In genomic region chrX:153597351-153597750, GRCh38 we compare ENCODE assay signal across 14 cellular contexts. TPM values are rescaled to one million over a fixed set of nuclear protein-coding genes. Genes with fewer than 3 reads are reported as not detected.
DNase-seq lines count a peak whose midpoint lies in the region; ATAC-seq and TF ChIP-seq lines count a peak whose summit lies in the region.
"Had no signal": no experiment of that assay in that cellular context is flagged by ENCODE, and none has a peak within 500 bp of the region (broad histone marks: within the 10 kb centered on the region; RNA-seq: fewer than 3 reads in every experiment).

No MANE protein-coding gene starts in this region.

- ATAC-seq in T-helper 17 cell (no peak), HG03039 (IDR thresholded peaks at IDR 0.05; ENCODE audit: unreplicated experiment) (no peak), GM21360 (IDR thresholded peaks at IDR 0.05; ENCODE audit: unreplicated experiment) (no peak)
- ATAC-seq in stimulated activated naive CD8-positive, alpha-beta T cell treated with anti-CD3 and anti-CD28 coated beads, Interleukin-15, amount 100 ng/mL, for 72 hours, result no peak

- H3K9me3 ChIP-seq in breast epithelium (peaks cover 0 to 5% of the 10 kb centered on the region in 2 donors), T-helper 17 cell (ENCODE audit: control insufficient read depth, low read length, poor library complexity, severe bottlenecking) (no peaks in the 10 kb centered on the region), endodermal cell (ENCODE audit: control insufficient read depth, low read length) (no peaks in the 10 kb centered on the region)
- H3K9me3 ChIP-seq: Peyer's patch, prostate gland, thoracic aorta had no signal

- WGBS in endodermal cell (ENCODE audit: insufficient coverage in 1 of 2, insufficient read length in 1 of 2), 2 experiments, result 98% methylated on average over 3 of the region's 3 CpGs; no CpG with 5 or more reads in 1 of the 2 experiments

- intact Hi-C loops in MCF 10A (cut with micrococcal nuclease), result no loop called here
- intact Hi-C loops in breast epithelium (cut with DNase I; ENCODE audit: low total_unique reads), result no loop called here

- H3K4me1 ChIP-seq in breast epithelium (no peaks in the 10 kb centered on the region), endodermal cell (ENCODE audit: control insufficient read depth, insufficient read depth, low read length) (no peaks in the 10 kb centered on the region)
- H3K4me1 ChIP-seq: Peyer's patch, prostate gland had no signal

- no peaks in the 10 kb centered on the region for H3K9me3 Mint-ChIP-seq in MCF 10A (ENCODE audit: unreplicated experiment)
- H3K9me3 Mint-ChIP-seq in endodermal cell, result peaks cover 76% of the 10 kb centered on the region
- no peaks in the 10 kb centered on the region for H3K9me3 Mint-ChIP-seq in stimulated activated naive CD8-positive, alpha-beta T cell treated with anti-CD3 and anti-CD28 coated beads, Interleukin-15, amount 100 ng/mL, for 72 hours

- H3K27ac ChIP-seq in breast epithelium (no peak overlapping the region), endodermal cell (ENCODE audit: low read depth, low read length) (no peak overlapping the region)
- H3K27ac ChIP-seq: prostate gland, thoracic aorta had no signal

- H3K27me3 ChIP-seq in breast epithelium (peaks cover 0 to 61% of the 10 kb centered on the region in 2 donors), endodermal cell (ENCODE audit: control insufficient read depth, insufficient read depth, low read length, poor library complexity, severe bottlenecking) (no peaks in the 10 kb centered on the region)
- H3K27me3 ChIP-seq: Peyer's patch had no signal

- POLR2A ChIA-PET in MCF 10A (lab: Yijun Ruan, JAX), result no interaction called here

- BruUV-seq in MCF 10A (replicated peaks; lab: Mats Ljungman, UMichigan), result no TSS peak

- no peaks in the 10 kb centered on the region for H3K4me1 Mint-ChIP-seq in MCF 10A (ENCODE audit: insufficient read depth, unreplicated experiment)
- H3K4me1 Mint-ChIP-seq in T-helper 17 cell, result peaks cover 24% of the 10 kb centered on the region
- no peaks in the 10 kb centered on the region for H3K4me1 Mint-ChIP-seq in endodermal cell
- H3K4me1 Mint-ChIP-seq in stimulated activated naive CD8-positive, alpha-beta T cell treated with anti-CD3 and anti-CD28 coated beads, Interleukin-15, amount 100 ng/mL, for 72 hours, result peaks cover 37% of the 10 kb centered on the region

- no peak overlapping the region for H3K9ac ChIP-seq in endodermal cell (ENCODE audit: extremely low read depth, low read length, poor library complexity, severe bottlenecking)

- TF ChIP-seq CTCF in MCF 10A (IDR thresholded peaks at IDR 0.05; ENCODE audit: unreplicated experiment) (no peak), breast epithelium (IDR thresholded peaks at IDR 0.05) (no peak), endodermal cell (conservative IDR thresholded peaks at IDR 0.05) (no peak)

- no peak for TF ChIP-seq POLR2A in breast epithelium (IDR thresholded peaks at IDR 0.05)

- no peak overlapping the region for H3K4me3 ChIP-seq in breast epithelium
- H3K4me3 ChIP-seq in endodermal cell (ENCODE audit: low read length), result no peak overlapping the region

- DNase-seq in MCF 10A (ENCODE audit: unreplicated experiment) (no peak), breast epithelium (ENCODE audit: low spot score in 2 of 2) (no peak), T-helper 17 cell (no peak), endodermal cell (no peak), Kasumi-1 (lab: John Stamatoyannopoulos, UW) (no peak)
- DNase-seq in stimulated activated naive CD8-positive, alpha-beta T cell treated with anti-CD3 and anti-CD28 coated beads, Interleukin-15, amount 100 ng/mL, for 72 hours, result no peak
- DNase-seq: activated gamma-delta T cell treated with Interleukin-2 at 50 U/mL for 16 hours, GF-D8, H9, Peyer's patch had no signal

- peaks cover 20% of the 10 kb centered on the region for H3K36me3 Mint-ChIP-seq in MCF 10A (ENCODE audit: insufficient read depth, unreplicated experiment)
- no peaks in the 10 kb centered on the region for H3K36me3 Mint-ChIP-seq in T-helper 17 cell (ENCODE audit: low read depth)
- H3K36me3 Mint-ChIP-seq in endodermal cell (ENCODE audit: low read depth), result peaks cover 23% of the 10 kb centered on the region

- H3K36me3 ChIP-seq in breast epithelium (no peaks in the 10 kb centered on the region), endodermal cell (ENCODE audit: control insufficient read depth, insufficient read depth, low read length) (no peaks in the 10 kb centered on the region)
- H3K36me3 ChIP-seq: prostate gland, thoracic aorta had no signal

- H3K27me3 Mint-ChIP-seq in MCF 10A (ENCODE audit: insufficient read depth, unreplicated experiment) (no peaks in the 10 kb centered on the region), T-helper 17 cell (no peaks in the 10 kb centered on the region), endodermal cell (ENCODE audit: insufficient read depth) (peaks cover 2% of the 10 kb centered on the region)
- no peaks in the 10 kb centered on the region for H3K27me3 Mint-ChIP-seq in stimulated activated naive CD8-positive, alpha-beta T cell treated with anti-CD3 and anti-CD28 coated beads, Interleukin-15, amount 100 ng/mL, for 72 hours

- H3K27ac Mint-ChIP-seq in MCF 10A (ENCODE audit: low read depth, unreplicated experiment), result no peak overlapping the region
- H3K27ac Mint-ChIP-seq in T-helper 17 cell, result no peak overlapping the region
- no peak overlapping the region for H3K27ac Mint-ChIP-seq in endodermal cell
- no peak overlapping the region for H3K27ac Mint-ChIP-seq in stimulated activated naive CD8-positive, alpha-beta T cell treated with anti-CD3 and anti-CD28 coated beads, Interleukin-15, amount 100 ng/mL, for 72 hours
- H3K27ac Mint-ChIP-seq: H9 had no signal

- H3K4me3 Mint-ChIP-seq in MCF 10A (ENCODE audit: unreplicated experiment), result peak overlapping the region; percentile 75
- peak overlapping the region; percentile 92 for H3K4me3 Mint-ChIP-seq in T-helper 17 cell
- H3K4me3 Mint-ChIP-seq in endodermal cell, result peak overlapping the region; percentile 69
- H3K4me3 Mint-ChIP-seq in stimulated activated naive CD8-positive, alpha-beta T cell treated with anti-CD3 and anti-CD28 coated beads, Interleukin-15, amount 100 ng/mL, for 72 hours, result peak overlapping the region; percentile 86 to 89

- CTCF ChIA-PET in MCF 10A (lab: Yijun Ruan, JAX), result interaction anchor here (0.6 kb wide), 1 partner anchor 1804 kb away, joined by 4 read pairs; no protein-coding TSS in a partner anchor

RNA-seq across cellular contexts. Expression of gene CCNQ, which starts 1.6 kb away (rescaled TPM):
- 20.9 and 21.7 TPM in 2 replicates for total RNA-seq in MCF 10A (2022)
- total RNA-seq in breast epithelium, result 10 to 100 TPM; 23.9 to 42.6 (median 39.7) TPM
- 10 to 100 TPM; 14.6 to 19.2 TPM for total RNA-seq in T-helper 17 cell
- total RNA-seq in endodermal cell, result 10 to 100 TPM; 17.1 to 20.8 TPM
- polyA plus RNA-seq in endodermal cell (2013, experiment 1 of 2), result 20.0 TPM
- 18.4 TPM for polyA plus RNA-seq in endodermal cell (2013, experiment 2 of 2)

RNA-seq across cellular contexts. Expression of gene DUSP9, which starts 49.7 kb away (rescaled TPM):
- not detected in 2 replicates for total RNA-seq in MCF 10A (2022)
- under 1 TPM in 2 of 3 donors, not detected in 1; 0.33 to 0.73 TPM for total RNA-seq in breast epithelium
- total RNA-seq in T-helper 17 cell, result not detected
- under 1 TPM; 0.18 to 0.31 TPM for total RNA-seq in endodermal cell
- polyA plus RNA-seq in endodermal cell (2013, experiment 1 of 2), result 1.5 TPM
- 1.3 TPM for polyA plus RNA-seq in endodermal cell (2013, experiment 2 of 2)
- total RNA-seq: Peyer's patch, thoracic aorta had no signal
